Comparison of ENCODE assay signal across 18 cellular contexts in genomic region chr1:236128646-236129178, GRCh38. TPM values are rescaled to one million over a fixed set of nuclear protein-coding genes. Genes with fewer than 3 reads are reported as not detected.
A peak's percentile ranks its signal among the peaks of the same experiment; 100 is the strongest.
DNase-seq lines count a peak whose midpoint lies in the region; ATAC-seq, FAIRE-seq and TF ChIP-seq lines count a peak whose summit lies in the region.
"Had no signal": no experiment of that assay in that cellular context is flagged by ENCODE, and none has a peak within 500 bp of the region (broad histone marks: within the 10 kb centered on the region; RNA-seq: fewer than 3 reads in every experiment).

No MANE protein-coding gene starts in this region.

- ATAC-seq in Panc1 = 0 out of 2 replicates have a peak, but pooled peaks have one; percentile 59
- ATAC-seq: heart right ventricle, Right ventricle myocardium inferior had no signal

- peak overlapping the region in 2 of 3 experiments; percentile 72 to 92 for H3K27ac Mint-ChIP-seq in nephron
- H3K27ac Mint-ChIP-seq: activated CD4-positive, alpha-beta memory T cell treated with anti-CD3 and anti-CD28 coated beads for 36 hours; CD4-positive, alpha-beta T cell had no signal

- H3K27me3 Mint-ChIP-seq in nephron (ENCODE audit: low read depth) = peaks cover 21% of the 10 kb centered on the region

- H2BK120ac ChIP-seq in H1 (replicated peaks; ENCODE audit: low read depth, low read length) = no peak overlapping the region

- H3K9me3 ChIP-seq in Panc1 (ENCODE audit: control insufficient read depth, insufficient read depth, low read depth, low read length) = no peaks in the 10 kb centered on the region
- H3K9me3 ChIP-seq in H1 (ENCODE audit: insufficient read depth in 2 of 2, low read depth in 1 of 2, low read length in 1 of 2) = no peaks in the 10 kb centered on the region
- H3K9me3 ChIP-seq in colonic mucosa = no peaks in the 10 kb centered on the region
- H3K9me3 ChIP-seq: neutrophil had no signal

- no peaks in the 10 kb centered on the region; the same call in 1 of the 2 replicates for H3K23me2 ChIP-seq in H1 (ENCODE audit: low read depth, low read length)

- H3K9me3 Mint-ChIP-seq in nephron = peaks cover 3% of the 10 kb centered on the region
- H3K9me3 Mint-ChIP-seq: activated CD4-positive, alpha-beta memory T cell treated with anti-CD3 and anti-CD28 coated beads for 36 hours; CD4-positive, alpha-beta T cell had no signal

- no peak overlapping the region for H3K4me3 ChIP-seq in Panc1 (ENCODE audit: low read depth in 2 of 2, low read length in 2 of 2)
- no peak overlapping the region for H3K4me3 ChIP-seq in H1 (ENCODE audit: extremely low read depth in 1 of 4, insufficient read depth in 2 of 4, low read depth in 3 of 4, low read length in 4 of 4)
- no peak overlapping the region for H3K4me3 ChIP-seq in colonic mucosa
- H3K4me3 ChIP-seq: heart right ventricle had no signal

- peaks cover 6% of the 10 kb centered on the region for H3K4me1 Mint-ChIP-seq in nephron

- H4K20me1 ChIP-seq in H1 (replicated peaks in 1 of 2; ENCODE audit: control insufficient read depth in 1 of 2, insufficient read depth in 2 of 2, low read length in 2 of 2) = no peaks in the 10 kb centered on the region

- POLR2A ChIA-PET in Panc1 (lab: Charles Lee) (no interaction called here), H1 (lab: Charles Lee; ENCODE audit: partially characterized antibody) (interaction anchor here (1.8 kb wide), 1 partner anchor 13 kb away, joined by 4 read pairs; no protein-coding TSS in a partner anchor)

- no peak for TF ChIP-seq EP300 in H1 (IDR thresholded peaks at IDR 0.05; ENCODE audit: borderline replicate concordance in 1 of 2, low read depth in 2 of 2, low read length in 2 of 2)

- H3K14ac ChIP-seq in H1 (ENCODE audit: insufficient read length) = no peak overlapping the region

- TF ChIP-seq CTCF in Panc1 (IDR thresholded peaks at IDR 0.05) (no peak), H1 (IDR thresholded peaks at IDR 0.05; ENCODE audit: control extremely low read depth in 1 of 3, insufficient read depth in 1 of 3, low read depth in 1 of 3, low read length in 3 of 3) (no peak), nephron (IDR thresholded peaks at IDR 0.05; ENCODE audit: unreplicated experiment in 3 of 3) (no peak), colonic mucosa (IDR thresholded peaks at IDR 0.05) (no peak)

- CTCF ChIA-PET in Panc1 (lab: Charles Lee) (no interaction called here), H1 (lab: Charles Lee; ENCODE audit: partially characterized antibody) (interaction anchor here (0.6 to 8.5 kb wide), 3 partner anchors 18 to 324 kb away, joined by 3 to 61 read pairs (median 3); no protein-coding TSS in a partner anchor)

- 0 out of 2 replicates have a peak overlapping the region, but pooled peaks have one; percentile 39 for H2BK5ac ChIP-seq in H1 (ENCODE audit: low read depth, low read length)

- H3K79me2 ChIP-seq in H1 (ENCODE audit: control insufficient read depth in 1 of 2, insufficient read depth in 2 of 2, low read length in 2 of 2) = no peaks in the 10 kb centered on the region

- H2AK5ac ChIP-seq in H1 (ENCODE audit: low read depth, low read length) = no peak overlapping the region

- H3K4me3 Mint-ChIP-seq in nephron = no peak overlapping the region
- H3K4me3 Mint-ChIP-seq: activated CD4-positive, alpha-beta memory T cell treated with anti-CD3 and anti-CD28 coated beads for 36 hours; CD4-positive, alpha-beta T cell had no signal

- no peak overlapping the region for H3K27ac ChIP-seq in Panc1 (ENCODE audit: low read length)
- no peak overlapping the region for H3K27ac ChIP-seq in H1 (ENCODE audit: low read depth, low read length)
- H3K27ac ChIP-seq in colonic mucosa = no peak overlapping the region
- H3K27ac ChIP-seq: heart right ventricle, neutrophil, WERI-Rb-1 had no signal

- H3K4me1 ChIP-seq in Panc1 (ENCODE audit: control insufficient read depth, insufficient read depth, low read length) (no peaks in the 10 kb centered on the region), H1 (replicated peaks in 1 of 4; ENCODE audit: control insufficient read depth in 3 of 4, insufficient read depth in 4 of 4, low read length in 3 of 4) (peaks cover 0 to 10% (median 6%) of the 10 kb centered on the region in 4 experiments; a peak in 5 of 7 replicates), colonic mucosa (no peaks in the 10 kb centered on the region)
- H3K4me1 ChIP-seq: heart right ventricle had no signal

- no peaks in the 10 kb centered on the region for H3K36me3 Mint-ChIP-seq in nephron (ENCODE audit: low read depth)
- H3K36me3 Mint-ChIP-seq: activated CD4-positive, alpha-beta memory T cell treated with anti-CD3 and anti-CD28 coated beads for 36 hours had no signal

- DNase-seq in COLO829 (ENCODE audit: low spot score) (peak; percentile 96), Panc1 (ENCODE audit: low read depth, low spot score) (no peak), H1 (ENCODE audit: low read depth in 1 of 2, low spot score in 2 of 2) (no peak), DMS 273 treated with DMSO at 0.1 percent for 48 hours (lab: John Stamatoyannopoulos, UW) (no peak), SIG-M5 treated with dmso at 0.1 percent for 504 hours (lab: John Stamatoyannopoulos, UW; ENCODE audit: unreplicated experiment) (no peak), colonic mucosa (no peak)
- no peak for DNase-seq in activated CD4-positive, alpha-beta T cell treated with anti-CD3 and anti-CD28 coated beads, Interleukin-2, amount 50 U/mL, for 4 hours
- DNase-seq: activated CD4-positive, alpha-beta memory T cell treated with anti-CD3 and anti-CD28 coated beads for 36 hours; activated naive CD4-positive, alpha-beta T cell treated with Interleukin-2 at 50 U/mL for 16 hours; CD4-positive, alpha-beta T cell; DMS79; heart right ventricle; NCI-H524; WERI-Rb-1 had no signal

- peak overlapping the region; percentile 44; the same call in 1 of the 2 replicates for H2BK12ac ChIP-seq in H1 (ENCODE audit: low read depth, low read length)

- WGBS in H1 (ENCODE audit: extremely low coverage in 1 of 2, insufficient coverage in 1 of 2, insufficient read length in 1 of 2, insufficient replicate concordance in 2 of 2, low coverage in 1 of 2, low lambda C conversion rate in 2 of 2, missing lambda C conversion rate in 1 of 2), 2 experiments = 92% methylated on average over 10 of the region's 10 CpGs; no CpG with 5 or more reads in 1 of the 2 experiments

- H3K36me3 ChIP-seq in Panc1 (ENCODE audit: control insufficient read depth, insufficient read depth, low read length) = no peaks in the 10 kb centered on the region
- no peaks in the 10 kb centered on the region for H3K36me3 ChIP-seq in H1 (ENCODE audit: control insufficient read depth in 2 of 4, insufficient read depth in 4 of 4, low read length in 3 of 4)
- no peaks in the 10 kb centered on the region for H3K36me3 ChIP-seq in colonic mucosa
- H3K36me3 ChIP-seq: heart right ventricle, neutrophil, WERI-Rb-1 had no signal

- peak overlapping the region; percentile 90; the same call in 1 of the 2 replicates for H2BK15ac ChIP-seq in H1 (ENCODE audit: low read length)

- peak overlapping the region; percentile 71; the same call in 1 of the 2 replicates for H4K8ac ChIP-seq in H1 (ENCODE audit: extremely low read depth, insufficient read depth, low read length)

- H2BK20ac ChIP-seq in H1 (ENCODE audit: low read length) = peak overlapping the region; percentile 90; the same call in 1 of the 2 replicates

- H3K23ac ChIP-seq in H1 (ENCODE audit: insufficient read length) = no peak overlapping the region

- no peak overlapping the region for H3K56ac ChIP-seq in H1 (replicated peaks; ENCODE audit: insufficient read length, low read depth, low read length)

- BruUV-seq in Panc1 (replicated peaks; lab: Mats Ljungman, UMichigan) = no TSS peak

- TF ChIP-seq RAD21 in H1 (IDR thresholded peaks at IDR 0.05 in 1 of 2, conservative IDR thresholded peaks at IDR 0.05 in 1 of 2; ENCODE audit: low read depth in 2 of 2, low read length in 2 of 2) = no peak

- FAIRE-seq in H1 (lab: Jason Lieb, UNC) = no peak
- FAIRE-seq: keratinocyte had no signal

- no peak for TF ChIP-seq POLR2A in H1 (IDR thresholded peaks at IDR 0.05; ENCODE audit: control extremely low read depth in 1 of 2, low read depth in 2 of 2, low read length in 2 of 2)

- no peak overlapping the region for H3K9ac ChIP-seq in H1 (replicated peaks in 1 of 4; ENCODE audit: extremely low read depth in 1 of 4, low read depth in 3 of 4, low read length in 3 of 4)
- H3K9ac ChIP-seq in colonic mucosa (ENCODE audit: low read depth in 2 of 2, low read length in 2 of 2) = no peak overlapping the region

- H3K4ac ChIP-seq in H1 (replicated peaks; ENCODE audit: insufficient read length, low read depth, low read length) = no peak overlapping the region

- intact Hi-C loops in Panc1 (cut with micrococcal nuclease; ENCODE audit: unreplicated experiment) (no loop called here), colonic mucosa (cut with DNase I) (no loop called here)

- in situ Hi-C loops in Panc1 (cut with HindIII; ENCODE audit: low pct_unique_long_range_greater_than_20kb, low sequenced_read_pairs) = no loop called here

- H3K18ac ChIP-seq in H1 (ENCODE audit: extremely low read depth, low read length) = peak overlapping the region; percentile 90; the same call in 1 of the 2 replicates

- H4K5ac ChIP-seq in H1 (ENCODE audit: insufficient read length, low read depth, low read length) = no peak overlapping the region

- H4K91ac ChIP-seq in H1 (replicated peaks; ENCODE audit: insufficient read length, low read length) = no peak overlapping the region

- no peaks in the 10 kb centered on the region for H3K27me3 ChIP-seq in Panc1 (ENCODE audit: control insufficient read depth, insufficient read depth, low read length)
- H3K27me3 ChIP-seq in H1 (replicated peaks in 1 of 4; ENCODE audit: control insufficient read depth in 3 of 4, extremely low read depth in 1 of 4, insufficient read depth in 3 of 4, low read length in 3 of 4) = no peaks in the 10 kb centered on the region
- no peaks in the 10 kb centered on the region for H3K27me3 ChIP-seq in colonic mucosa

- H3K79me1 ChIP-seq in H1 (ENCODE audit: low read depth, low read length) = no peaks in the 10 kb centered on the region

- 0 out of 2 replicates have a peak overlapping the region, but pooled peaks have one; percentile 79 for H2AFZ ChIP-seq in H1 (ENCODE audit: low read length)

- H3K4me2 ChIP-seq in H1 (ENCODE audit: insufficient read depth in 1 of 2, low read depth in 2 of 2, low read length in 2 of 2) = peak overlapping the region; percentile 30 to 47; a peak in 2 of 4 replicates

TF ChIP-seq in H1, 55 proteins besides CTCF, POLR2A, EP300 and RAD21 (continues in another document):
- no peak for TF ChIP-seq RXRA (IDR thresholded peaks at IDR 0.05; ENCODE audit: insufficient read depth, low read depth, low read length)

RNA-seq across cellular contexts. Expression of gene GPR137B, which starts 13.6 kb away (rescaled TPM):
- total RNA-seq in Panc1 (2021; ENCODE audit: unreplicated experiment) (25.3 TPM), colonic mucosa (1 to 10 TPM; 4.5 to 7.7 TPM)
- 31.1 TPM for polyA plus RNA-seq in Panc1 (2012; ENCODE audit: insufficient read length)
- 7.4 and 7.7 TPM in 2 replicates for total RNA-seq in H1 (2021; fragmentation: NEBNext Ultra II Directional; extraction: Animal tissue kit (Norgen Biotek cat#: 25700))
- 6.4 and 6.9 TPM in 2 replicates for polyA plus RNA-seq in H1 (2011; rRNA removed)
- 3.8 TPM for polyA plus RNA-seq in H1 (2011; cell fraction: cytosol; rRNA removed)
- polyA plus RNA-seq in H1 (2011; cell fraction: nucleus; rRNA removed) = 17.5 TPM
- polyA plus RNA-seq in H1 (2012, experiment 1 of 2) = 4.8 to 6.8 TPM (median 6.4 TPM) in 4 replicates
- 2.7 TPM for polyA plus RNA-seq in H1 (2012, experiment 2 of 2)
- polyA plus RNA-seq in H1 (2013, experiment 1 of 2) = 7.5 TPM
- polyA plus RNA-seq in H1 (2013, experiment 2 of 2) = 8.2 TPM
- polyA minus RNA-seq in H1 (2011; rRNA and poly(A)+ RNA removed) = 6.5 and 7.5 TPM in 2 replicates
- 2.5 TPM for polyA minus RNA-seq in H1 (2011; cell fraction: cytosol; rRNA and poly(A)+ RNA removed)
- polyA minus RNA-seq in H1 (2011; cell fraction: nucleus; rRNA and poly(A)+ RNA removed) = 16.5 TPM
